In the genomic region with DNA sequence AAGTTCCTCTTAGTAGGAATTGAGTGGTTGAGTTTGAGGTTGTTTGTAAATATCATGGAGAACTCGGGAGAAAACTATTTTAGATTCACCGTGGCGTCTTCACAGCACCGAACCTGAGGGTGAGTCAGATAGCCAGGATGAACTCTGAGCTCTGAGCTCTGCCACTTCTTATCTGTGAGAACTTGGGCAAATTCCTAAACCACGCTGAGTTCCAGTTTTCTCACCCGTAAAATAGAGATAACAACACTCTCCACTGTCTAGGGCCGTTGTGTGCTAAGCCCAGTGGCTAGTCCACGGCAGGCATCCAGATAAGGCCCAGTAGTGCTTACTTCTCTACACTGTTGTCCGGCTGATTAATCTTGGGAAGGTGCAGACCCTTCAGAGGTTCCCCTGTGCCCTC, we compare ENCODE assay signal across 20 cellular contexts. TPM values are rescaled to one million over a fixed set of nuclear protein-coding genes. Genes with fewer than 3 reads are reported as not detected.
DNase-seq lines count a peak whose midpoint lies in the region; ATAC-seq, FAIRE-seq and TF ChIP-seq lines count a peak whose summit lies in the region.
"Had no signal": no experiment of that assay in that cellular context is flagged by ENCODE, and none has a peak within 500 bp of the region (broad histone marks: within the 10 kb centered on the region; RNA-seq: fewer than 3 reads in every experiment).

No MANE protein-coding gene starts in this region.

- peaks cover 5% of the 10 kb centered on the region for H3K36me3 Mint-ChIP-seq in stimulated activated memory B cell treated with anti-CD40 and anti-IgM and Interleukin-4, amounts not matched to agents 10 μg/mL and 1 μg/mL and 100 μg/mL, for 72 hours

- no peak overlapping the region for H4K5ac ChIP-seq in H1 (ENCODE audit: insufficient read length, low read depth, low read length)

- no peak overlapping the region for H4K91ac ChIP-seq in H1 (replicated peaks; ENCODE audit: insufficient read length, low read length)

- peaks cover 0 to 2% (median 0%) of the 10 kb centered on the region in 4 experiments; a peak in 2 of 8 replicates for H3K36me3 ChIP-seq in H1 (ENCODE audit: control insufficient read depth in 2 of 4, insufficient read depth in 4 of 4, low read length in 3 of 4)
- H3K36me3 ChIP-seq in small intestine (ENCODE audit: control insufficient read depth in 2 of 2, insufficient read depth in 2 of 2, low read length in 2 of 2) = no peaks in the 10 kb centered on the region
- H3K36me3 ChIP-seq in H7 (replicated peaks; ENCODE audit: control insufficient read depth, insufficient read depth, low read length) = no peaks in the 10 kb centered on the region

- peaks cover 3% of the 10 kb centered on the region; the same call in 1 of the 2 replicates for H3K79me1 ChIP-seq in H1 (ENCODE audit: low read depth, low read length)

- H3K27ac ChIP-seq in H1 (ENCODE audit: low read depth, low read length) (no peak overlapping the region), small intestine (ENCODE audit: low read depth in 1 of 2, low read length in 1 of 2) (no peak overlapping the region)

- H3K4ac ChIP-seq in H1 (replicated peaks; ENCODE audit: insufficient read length, low read depth, low read length) = no peak overlapping the region

- H3K79me2 ChIP-seq in H1 (ENCODE audit: control insufficient read depth in 1 of 2, insufficient read depth in 2 of 2, low read length in 2 of 2) = peaks cover 0 to 57% of the 10 kb centered on the region in 2 experiments; a peak in 3 of 4 replicates

- H3K4me1 ChIP-seq in H1 (replicated peaks in 1 of 4; ENCODE audit: control insufficient read depth in 3 of 4, insufficient read depth in 4 of 4, low read length in 3 of 4) (peaks cover 0 to 4% (median 2%) of the 10 kb centered on the region in 4 experiments; a peak in 5 of 7 replicates), small intestine (ENCODE audit: control insufficient read depth in 2 of 2, insufficient read depth in 1 of 2, low read depth in 1 of 2, low read length in 1 of 2) (no peaks in the 10 kb centered on the region)
- H3K4me1 ChIP-seq: HAP-1 had no signal

- WGBS in H1 (ENCODE audit: extremely low coverage in 1 of 2, insufficient coverage in 1 of 2, insufficient read length in 1 of 2, insufficient replicate concordance in 2 of 2, low coverage in 1 of 2, low lambda C conversion rate in 2 of 2, missing lambda C conversion rate in 1 of 2), 2 experiments = 93% methylated on average over 9 of the region's 9 CpGs; no CpG with 5 or more reads in 1 of the 2 experiments
- WGBS in small intestine, 3 donors = 19 to 67% (median 39%) methylated on average over 9 of the region's 9 CpGs

- H3K9ac ChIP-seq in H1 (replicated peaks in 1 of 4; ENCODE audit: extremely low read depth in 1 of 4, low read depth in 3 of 4, low read length in 3 of 4) = no peak overlapping the region

- peaks cover 9% of the 10 kb centered on the region for H3K27me3 Mint-ChIP-seq in stimulated activated memory B cell treated with anti-CD40 and anti-IgM and Interleukin-4, amounts not matched to agents 10 μg/mL and 1 μg/mL and 100 μg/mL, for 72 hours

- no peak overlapping the region for H3K14ac ChIP-seq in H1 (ENCODE audit: insufficient read length)

- no peak overlapping the region for H3K27ac Mint-ChIP-seq in stimulated activated memory B cell treated with anti-CD40 and anti-IgM and Interleukin-4, amounts not matched to agents 10 μg/mL and 1 μg/mL and 100 μg/mL, for 72 hours
- H3K27ac Mint-ChIP-seq: B cell; CD4-positive, alpha-beta T cell; GM23338; HFFc6 had no signal

- FAIRE-seq in H1 (lab: Jason Lieb, UNC) = no peak
- FAIRE-seq in small intestine (lab: Jason Lieb, UNC) = no peak
- FAIRE-seq: G401.6, GM12891, HTR-8/SVneo had no signal

- H3K4me3 ChIP-seq in H1 (ENCODE audit: extremely low read depth in 1 of 4, insufficient read depth in 2 of 4, low read depth in 3 of 4, low read length in 4 of 4) (no peak overlapping the region), small intestine (ENCODE audit: low read depth in 1 of 2, low read length in 2 of 2) (no peak overlapping the region), H7 (ENCODE audit: insufficient read depth, low read depth, low read length) (no peak overlapping the region)
- H3K4me3 ChIP-seq: GM23338, HAP-1 had no signal

- no peak for ATAC-seq in stimulated activated memory B cell treated with anti-CD40 and anti-IgM and Interleukin-4, amounts not matched to agents 10 μg/mL and 1 μg/mL and 100 μg/mL, for 72 hours
- ATAC-seq: GM23338 had no signal

- no peak overlapping the region for H2BK120ac ChIP-seq in H1 (replicated peaks; ENCODE audit: low read depth, low read length)

- no peaks in the 10 kb centered on the region for H3K27me3 ChIP-seq in H1 (replicated peaks in 1 of 4; ENCODE audit: control insufficient read depth in 3 of 4, extremely low read depth in 1 of 4, insufficient read depth in 3 of 4, low read length in 3 of 4)
- peaks cover 0 to 12% of the 10 kb centered on the region in 2 donors for H3K27me3 ChIP-seq in small intestine (ENCODE audit: control insufficient read depth in 2 of 2, insufficient read depth in 2 of 2, low read length in 2 of 2)
- H3K27me3 ChIP-seq in H7 (ENCODE audit: control insufficient read depth, insufficient read depth, low read length) = no peaks in the 10 kb centered on the region

- no peaks in the 10 kb centered on the region for H3K9me3 Mint-ChIP-seq in stimulated activated memory B cell treated with anti-CD40 and anti-IgM and Interleukin-4, amounts not matched to agents 10 μg/mL and 1 μg/mL and 100 μg/mL, for 72 hours
- H3K9me3 Mint-ChIP-seq: CD4-positive, alpha-beta T cell had no signal

- POLR2A ChIA-PET in H1 (lab: Charles Lee; ENCODE audit: partially characterized antibody) = no interaction called here

- TF ChIP-seq EP300 in H1 (IDR thresholded peaks at IDR 0.05; ENCODE audit: borderline replicate concordance in 1 of 2, low read depth in 2 of 2, low read length in 2 of 2) = no peak

- no peak overlapping the region for H2BK20ac ChIP-seq in H1 (ENCODE audit: low read length)

- H2AK5ac ChIP-seq in H1 (ENCODE audit: low read depth, low read length) = no peak overlapping the region

- no peak for TF ChIP-seq CTCF in H1 (IDR thresholded peaks at IDR 0.05; ENCODE audit: control extremely low read depth in 1 of 3, insufficient read depth in 1 of 3, low read depth in 1 of 3, low read length in 3 of 3)

- H3K9me3 ChIP-seq in H1 (ENCODE audit: insufficient read depth in 2 of 2, low read depth in 1 of 2, low read length in 1 of 2) (0 out of 4 replicates have a peak, but pooled peaks cover 4 to 5% of the 10 kb centered on the region in 2 experiments), small intestine (ENCODE audit: control insufficient read depth, low read depth) (no peaks in the 10 kb centered on the region)

- H3K4me3 Mint-ChIP-seq in stimulated activated memory B cell treated with anti-CD40 and anti-IgM and Interleukin-4, amounts not matched to agents 10 μg/mL and 1 μg/mL and 100 μg/mL, for 72 hours = no peak overlapping the region
- H3K4me3 Mint-ChIP-seq: B cell; CD4-positive, alpha-beta T cell; GM23338; HFFc6 had no signal

- TF ChIP-seq POLR2A in H1 (IDR thresholded peaks at IDR 0.05; ENCODE audit: control extremely low read depth in 1 of 2, low read depth in 2 of 2, low read length in 2 of 2) = no peak

- H3K23me2 ChIP-seq in H1 (ENCODE audit: low read depth, low read length) = no peaks in the 10 kb centered on the region

- no peak overlapping the region for H2BK12ac ChIP-seq in H1 (ENCODE audit: low read depth, low read length)

- TF ChIP-seq RAD21 in H1 (IDR thresholded peaks at IDR 0.05 in 1 of 2, conservative IDR thresholded peaks at IDR 0.05 in 1 of 2; ENCODE audit: low read depth in 2 of 2, low read length in 2 of 2) = no peak

- no peak overlapping the region for H3K23ac ChIP-seq in H1 (ENCODE audit: insufficient read length)

- H3K56ac ChIP-seq in H1 (replicated peaks; ENCODE audit: insufficient read length, low read depth, low read length) = no peak overlapping the region

- no peak overlapping the region for H2BK5ac ChIP-seq in H1 (ENCODE audit: low read depth, low read length)

- H2BK15ac ChIP-seq in H1 (ENCODE audit: low read length) = no peak overlapping the region

- H3K4me2 ChIP-seq in H1 (ENCODE audit: insufficient read depth in 1 of 2, low read depth in 2 of 2, low read length in 2 of 2) = no peak overlapping the region
- H3K4me2 ChIP-seq: GM23338 had no signal

- CTCF ChIA-PET in H1 (lab: Charles Lee; ENCODE audit: partially characterized antibody) = interaction anchor here (0.7 to 1.4 kb wide), 3 partner anchors 27 to 135 kb away, joined by 3 to 5 read pairs (median 3); no protein-coding TSS in a partner anchor

- peaks cover 4% of the 10 kb centered on the region for H3K4me1 Mint-ChIP-seq in stimulated activated memory B cell treated with anti-CD40 and anti-IgM and Interleukin-4, amounts not matched to agents 10 μg/mL and 1 μg/mL and 100 μg/mL, for 72 hours

- H4K20me1 ChIP-seq in H1 (replicated peaks in 1 of 2; ENCODE audit: control insufficient read depth in 1 of 2, insufficient read depth in 2 of 2, low read length in 2 of 2) = peaks cover 10 to 16% of the 10 kb centered on the region in 2 experiments

- H3K18ac ChIP-seq in H1 (ENCODE audit: extremely low read depth, low read length) = no peak overlapping the region

- no peak overlapping the region for H2AFZ ChIP-seq in H1 (ENCODE audit: low read length)
- H2AFZ ChIP-seq: GM23338 had no signal

- H4K8ac ChIP-seq in H1 (ENCODE audit: extremely low read depth, insufficient read depth, low read length) = 0 out of 2 replicates have a peak overlapping the region, but pooled peaks have one; percentile 54

- DNase-seq in A172 (ENCODE audit: low spot score) (peak; percentile 12), HuH-7.5 (ENCODE audit: low spot score) (peak; percentile 38), H1 (ENCODE audit: low read depth in 1 of 2, low spot score in 2 of 2) (no peak), small intestine (peak; percentile 12), H7 (no peak), NCI-H1417 treated with DMSO at 0.1 percent for 48 hours (lab: John Stamatoyannopoulos, UW) (no peak)
- DNase-seq: 8988T; ACHN; C1 segment of cervical spinal cord; CD4-positive, alpha-beta T cell; DMS79; HFFc6; IMR-90 had no signal

TF ChIP-seq in H1, 55 proteins besides CTCF, POLR2A, EP300 and RAD21:
- TF ChIP-seq SRF (IDR thresholded peaks at IDR 0.05; ENCODE audit: low read depth, low read length) (no peak), NANOG (IDR thresholded peaks at IDR 0.05; ENCODE audit: insufficient read depth, low read depth, low read length, poor library complexity, severe bottlenecking) (no peak)

RNA-seq across cellular contexts. Expression of gene KIF5C, which starts 7.0 kb away (rescaled TPM):
- total RNA-seq in A172 (2014; rRNA removed; shearing (Covaris generic)) = 14.6 and 22.9 TPM in 2 replicates
- total RNA-seq in H1 (2021; fragmentation: NEBNext Ultra II Directional; extraction: Animal tissue kit (Norgen Biotek cat#: 25700)) = 58.1 and 66.4 TPM in 2 replicates
- 12.5 and 16.3 TPM in 2 replicates for polyA plus RNA-seq in H1 (2011; rRNA removed)
- 20.7 TPM for polyA plus RNA-seq in H1 (2011; cell fraction: cytosol; rRNA removed)
- 28.7 TPM for polyA plus RNA-seq in H1 (2011; cell fraction: nucleus; rRNA removed)
- polyA plus RNA-seq in H1 (2012, experiment 1 of 2) = 24.5 to 33.7 TPM (median 26.6 TPM) in 4 replicates
- 2.2 TPM for polyA plus RNA-seq in H1 (2012, experiment 2 of 2)
- 86.6 TPM for polyA plus RNA-seq in H1 (2013, experiment 1 of 2)
- 77.4 TPM for polyA plus RNA-seq in H1 (2013, experiment 2 of 2)
- polyA minus RNA-seq in H1 (2011; rRNA and poly(A)+ RNA removed) = 63.7 and 65.0 TPM in 2 replicates
- polyA minus RNA-seq in H1 (2011; cell fraction: cytosol; rRNA and poly(A)+ RNA removed) = 30.3 TPM
- polyA minus RNA-seq in H1 (2011; cell fraction: nucleus; rRNA and poly(A)+ RNA removed) = 42.4 TPM
- 1 to 10 TPM in 1 of 3 donors, under 1 TPM in 2; 0.22 to 4.3 (median 0.54) TPM for polyA plus RNA-seq in small intestine
- total RNA-seq in H7 (2014; rRNA removed; shearing (Covaris generic)) = 24.0 and 38.2 TPM in 2 replicates

Comparison
In these comparisons a context has a peak if more than half of its experiments do, and no peak if none do; other contexts are left out.
1. DNase-seq: peak in A172 (single experiment), HuH-7.5 (single experiment) and small intestine (single experiment); none in H1 (0 of 2), H7 (single experiment) and NCI-H1417 treated with DMSO at 0.1 percent for 48 hours (single experiment).